In genomic region chr12:52023182-52023975, GRCh38 we compare ENCODE assay signal across 8 cellular contexts. TPM values are rescaled to one million over a fixed set of nuclear protein-coding genes. Genes with fewer than 3 reads are reported as not detected.
DNase-seq lines count a peak whose midpoint lies in the region; ATAC-seq and TF ChIP-seq lines count a peak whose summit lies in the region.

No MANE protein-coding gene starts in this region.

- no peaks in the 10 kb centered on the region for H3K36me3 ChIP-seq in mucosa of stomach (ENCODE audit: control insufficient read depth, insufficient read depth, low read length)

- TF ChIP-seq CTCF in GM10266 (IDR thresholded peaks at IDR 0.05; ENCODE audit: control insufficient read depth, insufficient read depth, low read depth, missing control alignments) (peak; percentile 93), epithelial cell of proximal tubule (conservative IDR thresholded peaks at IDR 0.05; ENCODE audit: low read depth, low read length) (peak; percentile 86)

- H3K9ac ChIP-seq in mucosa of stomach (ENCODE audit: low read length), result peak overlapping the region; percentile 66

- DNase-seq in GM10266 (ENCODE audit: extremely low spot score) (peak; percentile 94), NOMO-1 treated with dmso at 0.1 percent for 144 hours (lab: John Stamatoyannopoulos, UW; ENCODE audit: unreplicated experiment) (peak; percentile 78), activated T-cell treated with anti-CD3 and anti-CD28 coated beads for 1 hour (ENCODE audit: low read depth) (peak; percentile 92), epithelial cell of proximal tubule (ENCODE audit: low read depth) (no peak)
- DNase-seq in stimulated activated CD8-positive, alpha-beta memory T cell treated with anti-CD3 and anti-CD28 coated beads, Interleukin-4, amount 100 ng/mL, for 48 hours, result peak; percentile 98

- ATAC-seq in HG03521 (IDR thresholded peaks at IDR 0.05; ENCODE audit: unreplicated experiment) (peak; percentile 44), GM18858 (IDR thresholded peaks at IDR 0.05; ENCODE audit: unreplicated experiment) (no peak)

- H3K27me3 ChIP-seq in mucosa of stomach (ENCODE audit: control insufficient read depth, insufficient read depth, low read length), result peaks cover 6% of the 10 kb centered on the region

- H3K9me3 ChIP-seq in mucosa of stomach (ENCODE audit: control insufficient read depth, low read length), result no peaks in the 10 kb centered on the region

- H3K4me3 ChIP-seq in epithelial cell of proximal tubule (ENCODE audit: low read depth, low read length) (peak overlapping the region; percentile 49), mucosa of stomach (ENCODE audit: low read length) (peak overlapping the region; percentile 37)

- peaks cover 37% of the 10 kb centered on the region for H3K4me1 ChIP-seq in mucosa of stomach (ENCODE audit: control insufficient read depth, insufficient read depth, low read length)

RNA-seq across cellular contexts. Expression of gene TAMALIN, which starts 16.6 kb away (rescaled TPM):
- 1.7 and 2.9 TPM in 2 replicates for total RNA-seq in epithelial cell of proximal tubule

RNA-seq across cellular contexts. Expression of gene NR4A1, which starts 27.9 kb away (rescaled TPM):
- total RNA-seq in epithelial cell of proximal tubule, result 2.2 and 4.3 TPM in 2 replicates

RNA-seq across cellular contexts. Expression of gene ATG101, which starts 46.4 kb away (rescaled TPM):
- total RNA-seq in epithelial cell of proximal tubule, result 66.2 and 71.3 TPM in 2 replicates

RNA-seq across cellular contexts. Expression of gene SMIM41, which starts 56.1 kb away (rescaled TPM):
- not detected in 2 replicates for total RNA-seq in epithelial cell of proximal tubule
